8 cellular contexts compared by ENCODE assay signal in the genomic region with DNA sequence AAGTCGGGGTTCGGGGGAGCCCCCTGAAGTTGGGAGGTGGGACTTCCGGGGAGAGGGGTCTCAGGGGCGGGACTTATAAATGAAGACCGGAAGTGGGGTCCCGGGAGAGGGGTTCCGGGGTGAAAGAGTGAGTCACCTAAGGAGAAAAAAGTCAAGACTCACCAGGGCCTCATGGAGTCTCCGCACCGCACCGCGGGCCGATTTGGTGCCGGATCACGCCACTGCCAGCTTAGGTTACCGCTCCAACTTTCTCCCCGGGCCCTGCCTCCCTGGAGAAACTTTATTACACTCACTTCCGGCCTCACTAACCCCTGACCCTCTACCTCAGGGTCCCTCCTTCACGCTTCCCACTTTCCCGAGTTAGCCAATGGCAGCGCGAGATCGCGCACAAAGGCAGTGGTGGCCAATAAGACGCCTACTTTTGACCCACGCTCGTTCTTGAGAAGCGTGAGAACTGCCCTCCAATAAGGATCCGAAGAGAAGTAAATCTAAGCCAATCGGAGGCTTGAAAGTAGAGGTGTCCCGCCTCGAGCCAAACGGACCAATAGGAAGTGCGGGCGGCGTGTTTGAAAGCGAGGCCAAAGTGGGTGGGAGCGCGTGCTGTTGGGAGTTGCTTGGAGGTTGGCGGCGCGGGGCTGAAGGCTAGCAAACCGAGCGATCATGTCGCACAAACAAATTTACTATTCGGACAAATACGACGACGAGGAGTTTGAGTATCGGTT. TPM values are rescaled to one million over a fixed set of nuclear protein-coding genes. Genes with fewer than 3 reads are reported as not detected.
DNase-seq lines count a peak whose midpoint lies in the region; ATAC-seq and TF ChIP-seq lines count a peak whose summit lies in the region.

A gene (plus strand): TSS at position 596 of the 722 bp plus-strand sequence. CDS start 65 bp downstream, at position 661.

- peak within 1 kb of the TSS; percentile 88 for H3K9ac ChIP-seq in SK-N-SH

- WGBS in SK-N-SH (ENCODE audit: low lambda C conversion rate) = 1% methylated on average over 49 of the region's 49 CpGs

- TF ChIP-seq EP300 in SK-N-SH (IDR thresholded peaks at IDR 0.05; ENCODE audit: borderline replicate concordance in 1 of 2, low read depth in 1 of 2, low read length in 1 of 2) = no peak

- no peak for TF ChIP-seq RAD21 in SK-N-SH (IDR thresholded peaks at IDR 0.05; ENCODE audit: low read length)

- no peak within 1 kb of the TSS for H3K27ac Mint-ChIP-seq in activated naive CD8-positive, alpha-beta T cell treated with anti-CD3 and anti-CD28 coated beads for 36 hours
- H3K27ac Mint-ChIP-seq in glutamatergic neuron (ENCODE audit: unreplicated experiment) = no peak within 1 kb of the TSS

- peaks cover 26% of the 10 kb centered on the region for H3K36me3 Mint-ChIP-seq in activated naive CD8-positive, alpha-beta T cell treated with anti-CD3 and anti-CD28 coated beads for 36 hours
- H3K36me3 Mint-ChIP-seq in glutamatergic neuron (ENCODE audit: unreplicated experiment) = no peaks in the 10 kb centered on the region

- no peak within 1 kb of the TSS for H3K4me3 Mint-ChIP-seq in activated naive CD8-positive, alpha-beta T cell treated with anti-CD3 and anti-CD28 coated beads for 36 hours
- H3K4me3 Mint-ChIP-seq in glutamatergic neuron (ENCODE audit: unreplicated experiment) = no peak within 1 kb of the TSS

- H3K4me3 ChIP-seq in SK-N-SH (ENCODE audit: low read depth in 2 of 2, low read length in 1 of 2) (peak within 1 kb of the TSS; percentile 67 to 79), osteoblast (ENCODE audit: insufficient read depth, low read length) (peak within 1 kb of the TSS; percentile 79), thoracic aorta (peak within 1 kb of the TSS; percentile 83)

- no peaks in the 10 kb centered on the region for H3K27me3 ChIP-seq in SK-N-SH (ENCODE audit: insufficient read depth)
- H3K27me3 ChIP-seq in osteoblast (ENCODE audit: insufficient read depth, low read length) = no peaks in the 10 kb centered on the region
- no peaks in the 10 kb centered on the region for H3K27me3 ChIP-seq in thoracic aorta (replicated peaks; ENCODE audit: insufficient read depth)

- ATAC-seq in HG02610 (IDR thresholded peaks at IDR 0.05; ENCODE audit: unreplicated experiment) (peak; percentile 71), thoracic aorta (ENCODE audit: insufficient number of reproducible peaks, low FRiP score, low read depth) (peak; percentile 89)

- peaks cover 36% of the 10 kb centered on the region for H3F3A ChIP-seq in SK-N-SH (replicated peaks; ENCODE audit: insufficient read depth)

- H4K20me1 ChIP-seq in SK-N-SH (ENCODE audit: insufficient read depth) = peaks cover 3% of the 10 kb centered on the region; the same call in 1 of the 2 replicates
- H4K20me1 ChIP-seq in osteoblast (ENCODE audit: insufficient read depth, low read length) = peaks cover 4% of the 10 kb centered on the region

- H3K27me3 Mint-ChIP-seq in activated naive CD8-positive, alpha-beta T cell treated with anti-CD3 and anti-CD28 coated beads for 36 hours = no peaks in the 10 kb centered on the region
- peaks cover 6% of the 10 kb centered on the region for H3K27me3 Mint-ChIP-seq in glutamatergic neuron (ENCODE audit: unreplicated experiment)

- CTCF ChIA-PET in SK-N-SH (lab: Yijun Ruan, JAX) = interaction anchor here (1.0 to 37.5 kb wide), 11 partner anchors 9 to 494 kb away, joined by 3 to 640 read pairs (median 6); a partner anchor contains a TSS

- DNase-seq in GM10266 (ENCODE audit: extremely low spot score) (peak; percentile 93), NCI-H1092 (lab: John Stamatoyannopoulos, UW) (peak; percentile 100), SK-N-SH (peak; percentile 81), glutamatergic neuron (peak; percentile 94), osteoblast (ENCODE audit: insufficient read length, low spot score, missing footprints) (peak; percentile 97), thoracic aorta (ENCODE audit: low spot score) (peak; percentile 95)
- peak; percentile 91 for DNase-seq in activated naive CD8-positive, alpha-beta T cell treated with anti-CD3 and anti-CD28 coated beads for 36 hours

- H3K79me2 ChIP-seq in SK-N-SH (ENCODE audit: insufficient read depth) = peaks cover 69% of the 10 kb centered on the region
- H3K79me2 ChIP-seq in osteoblast (ENCODE audit: insufficient read depth, low read length) = peaks cover 47% of the 10 kb centered on the region

- H3K27ac ChIP-seq in SK-N-SH (ENCODE audit: low read depth in 2 of 2, low read length in 1 of 2) = peak within 1 kb of the TSS; percentile 99 to 100
- H3K27ac ChIP-seq in osteoblast (ENCODE audit: low read depth, low read length) = peak within 1 kb of the TSS; percentile 97
- H3K27ac ChIP-seq in thoracic aorta = peak within 1 kb of the TSS; percentile 98 to 99

- POLR2A ChIA-PET in SK-N-SH (lab: Yijun Ruan, JAX) = interaction anchor here (0.8 to 3.1 kb wide), 5 partner anchors 12 to 26 kb away, joined by 3 to 13 read pairs (median 3); a partner anchor contains a TSS

- H3K4me1 ChIP-seq in SK-N-SH (ENCODE audit: control insufficient read depth in 1 of 2, insufficient read depth in 2 of 2, low read depth in 1 of 2, low read length in 1 of 2) (peaks cover 27 to 53% of the 10 kb centered on the region in 2 experiments), osteoblast (ENCODE audit: insufficient read depth, low read length) (peaks cover 48% of the 10 kb centered on the region), thoracic aorta (ENCODE audit: control insufficient read depth in 1 of 2, low read depth in 2 of 2) (peaks cover 31 to 52% of the 10 kb centered on the region in 2 donors)

- H3K9me3 ChIP-seq in SK-N-SH (no peaks in the 10 kb centered on the region), osteoblast (ENCODE audit: low read depth, low read length) (no peaks in the 10 kb centered on the region), thoracic aorta (no peaks in the 10 kb centered on the region)

- H3K36me3 ChIP-seq in SK-N-SH (replicated peaks in 1 of 2; ENCODE audit: control insufficient read depth in 1 of 2, insufficient read depth in 2 of 2, low read length in 1 of 2) (peaks cover 4 to 10% of the 10 kb centered on the region in 2 experiments), osteoblast (ENCODE audit: insufficient read depth, low read length) (peaks cover 9% of the 10 kb centered on the region), thoracic aorta (no peaks in the 10 kb centered on the region)

- peak within 1 kb of the TSS; percentile 40; the same call in 1 of the 2 replicates for H2AFZ ChIP-seq in SK-N-SH (ENCODE audit: low read depth)
- H2AFZ ChIP-seq in osteoblast (ENCODE audit: low read length) = peak within 1 kb of the TSS; percentile 89

- H3K4me2 ChIP-seq in SK-N-SH (peak within 1 kb of the TSS; percentile 98), osteoblast (ENCODE audit: insufficient read depth, low read length) (peak within 1 kb of the TSS; percentile 99)

- H3K4me1 Mint-ChIP-seq in activated naive CD8-positive, alpha-beta T cell treated with anti-CD3 and anti-CD28 coated beads for 36 hours = peaks cover 24% of the 10 kb centered on the region
- peaks cover 22% of the 10 kb centered on the region for H3K4me1 Mint-ChIP-seq in glutamatergic neuron (ENCODE audit: low read depth, unreplicated experiment)

- no peaks in the 10 kb centered on the region for H3K9me2 ChIP-seq in SK-N-SH

- H3K9me3 Mint-ChIP-seq in activated naive CD8-positive, alpha-beta T cell treated with anti-CD3 and anti-CD28 coated beads for 36 hours = no peaks in the 10 kb centered on the region
- H3K9me3 Mint-ChIP-seq in glutamatergic neuron (ENCODE audit: unreplicated experiment) = peaks cover 2% of the 10 kb centered on the region

- no peak for TF ChIP-seq CTCF in GM10266 (IDR thresholded peaks at IDR 0.05; ENCODE audit: control insufficient read depth, insufficient read depth, low read depth, missing control alignments)
- TF ChIP-seq CTCF in SK-N-SH (IDR thresholded peaks at IDR 0.05) = no peak
- TF ChIP-seq CTCF in glutamatergic neuron (IDR thresholded peaks at IDR 0.05; ENCODE audit: partially characterized antibody, unreplicated experiment) = no peak
- TF ChIP-seq CTCF in osteoblast (IDR thresholded peaks at IDR 0.05; ENCODE audit: extremely low read depth, low read depth, low read length) = no peak
- TF ChIP-seq CTCF in thoracic aorta (IDR thresholded peaks at IDR 0.05) = no peak

TF ChIP-seq in SK-N-SH, 30 proteins besides CTCF, POLR2A, EP300 and RAD21 (continues in another document):
- no peak for TF ChIP-seq JUND (IDR thresholded peaks at IDR 0.05)
- TF ChIP-seq RXRA (IDR thresholded peaks at IDR 0.05; ENCODE audit: borderline replicate concordance, low read depth) = no peak
- peak; percentile 84 for TF ChIP-seq GABPA (IDR thresholded peaks at IDR 0.05; ENCODE audit: low read depth)
- peak; percentile 75 for TF ChIP-seq ELF1 (IDR thresholded peaks at IDR 0.05)
- TF ChIP-seq NFIC (IDR thresholded peaks at IDR 0.05; ENCODE audit: borderline replicate concordance) = no peak
- no peak for TF ChIP-seq MEF2A (IDR thresholded peaks at IDR 0.05; ENCODE audit: borderline replicate concordance, low read depth)
- TF ChIP-seq, protein P1, sequence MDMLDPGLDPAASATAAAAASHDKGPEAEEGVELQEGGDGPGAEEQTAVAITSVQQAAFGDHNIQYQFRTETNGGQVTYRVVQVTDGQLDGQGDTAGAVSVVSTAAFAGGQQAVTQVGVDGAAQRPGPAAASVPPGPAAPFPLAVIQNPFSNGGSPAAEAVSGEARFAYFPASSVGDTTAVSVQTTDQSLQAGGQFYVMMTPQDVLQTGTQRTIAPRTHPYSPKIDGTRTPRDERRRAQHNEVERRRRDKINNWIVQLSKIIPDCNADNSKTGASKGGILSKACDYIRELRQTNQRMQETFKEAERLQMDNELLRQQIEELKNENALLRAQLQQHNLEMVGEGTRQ (IDR thresholded peaks at IDR 0.05; ENCODE audit: borderline replicate concordance, low read depth, low read length) = no peak
- TF ChIP-seq, protein P2, sequence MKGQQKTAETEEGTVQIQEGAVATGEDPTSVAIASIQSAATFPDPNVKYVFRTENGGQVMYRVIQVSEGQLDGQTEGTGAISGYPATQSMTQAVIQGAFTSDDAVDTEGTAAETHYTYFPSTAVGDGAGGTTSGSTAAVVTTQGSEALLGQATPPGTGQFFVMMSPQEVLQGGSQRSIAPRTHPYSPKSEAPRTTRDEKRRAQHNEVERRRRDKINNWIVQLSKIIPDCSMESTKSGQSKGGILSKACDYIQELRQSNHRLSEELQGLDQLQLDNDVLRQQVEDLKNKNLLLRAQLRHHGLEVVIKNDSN (IDR thresholded peaks at IDR 0.05; ENCODE audit: borderline replicate concordance, low read depth) = no peak
- no peak for TF ChIP-seq FOXJ3 (CRISPR knock-in tag; IDR thresholded peaks at IDR 0.05)
- TF ChIP-seq RFX5 (IDR thresholded peaks at IDR 0.05; ENCODE audit: low read length) = 0 out of 2 replicates have a peak, but pooled peaks have one; percentile 75
- no peak; the same call in 1 of the 2 replicates for TF ChIP-seq TAF1 (IDR thresholded peaks at IDR 0.05; ENCODE audit: borderline replicate concordance, low read depth, low read length)

RNA-seq across cellular contexts. Expression of the gene that starts here (rescaled TPM):
- 256 and 308 TPM in 2 replicates for polyA plus RNA-seq in SK-N-SH (2012; rRNA removed)
- 286 and 340 TPM in 2 replicates for polyA plus RNA-seq in SK-N-SH (2012; cell fraction: cytosol; rRNA removed)
- 86.1 and 118 TPM in 2 replicates for polyA plus RNA-seq in SK-N-SH (2012; cell fraction: nucleus; rRNA removed)
- total RNA-seq in activated naive CD8-positive, alpha-beta T cell treated with anti-CD3 and anti-CD28 coated beads for 36 hours = 100 to 1,000 TPM; 156 TPM
- total RNA-seq in glutamatergic neuron (ENCODE audit: unreplicated experiment) = 22.8 TPM
- 23.2 and 23.3 TPM in 2 replicates for total RNA-seq in osteoblast
- total RNA-seq in thoracic aorta = 10 to 100 TPM; 13.5 to 23.7 TPM

Comparison
In these comparisons a context has a peak if more than half of its experiments do, and no peak if none do; other contexts are left out.
1. Peak in every context shown above with its lines: DNase-seq, ATAC-seq, H3K4me3 ChIP-seq and H3K27ac ChIP-seq.